ENCODE assay signal across 18 cellular contexts in the genomic region with DNA sequence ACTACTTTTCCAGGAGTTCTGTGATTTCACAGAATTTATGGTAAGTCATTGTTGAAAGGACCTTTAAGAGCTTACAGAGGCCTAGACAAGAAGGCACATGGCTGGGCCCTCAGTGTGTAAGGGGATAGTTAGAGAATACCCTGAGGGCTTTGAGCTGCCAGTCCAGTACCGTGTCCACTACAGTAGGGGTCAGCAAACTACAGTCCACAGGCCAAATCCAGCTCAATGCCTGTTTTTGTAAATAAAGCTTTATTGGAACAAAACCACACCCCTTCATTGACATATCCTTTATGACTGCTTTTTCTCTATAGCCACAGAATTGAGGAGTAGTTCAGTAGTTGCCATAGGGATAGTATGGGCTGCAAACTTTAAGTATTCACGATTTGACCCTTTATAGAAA.
DNase-seq lines count a peak whose midpoint lies in the region; ATAC-seq and TF ChIP-seq lines count a peak whose summit lies in the region.
"Had no signal": no experiment of that assay in that cellular context is flagged by ENCODE, and none has a peak within 500 bp of the region (broad histone marks: within the 10 kb centered on the region; RNA-seq: fewer than 3 reads in every experiment).

No MANE protein-coding gene starts in this region.

- DNase-seq in NCI-H82 (lab: John Stamatoyannopoulos, UW) (peak; percentile 2), NCI-H82 treated with DMSO at 0.1 percent for 48 hours (lab: John Stamatoyannopoulos, UW; ENCODE audit: unreplicated experiment) (no peak), epithelial cell of proximal tubule (ENCODE audit: low read depth) (no peak), retinal pigment epithelial cell (ENCODE audit: low read depth) (no peak), COR-L47 (lab: John Stamatoyannopoulos, UW) (no peak)
- DNase-seq in stimulated activated naive CD4-positive, alpha-beta T cell (lab: John Stamatoyannopoulos, UW) = no peak
- DNase-seq: activated CD8-positive, alpha-beta T cell treated with anti-CD3 and anti-CD28 coated beads for 36 hours; activated T-cell treated with anti-CD3 and anti-CD28 coated beads, Interleukin-2, amount 50 U/mL, for 72 hours; CD4-positive, CD25-positive, alpha-beta regulatory T cell; DMS79 treated with DMSO at 0.1 percent for 48 hours; head of caudate nucleus; NCI-H1092; nephron progenitor cell; RPMI8226; stimulated activated naive B cell treated with anti-CD40 and anti-IgM and Interleukin-4, amounts not matched to agents 10 μg/mL and 1 μg/mL and 100 μg/mL, for 72 hours had no signal

- no peak overlapping the region for H3K4me3 ChIP-seq in epithelial cell of proximal tubule (ENCODE audit: low read depth, low read length)
- no peak overlapping the region for H3K4me3 ChIP-seq in retinal pigment epithelial cell (ENCODE audit: low read length)
- H3K4me3 ChIP-seq: esophagus muscularis mucosa had no signal

- ATAC-seq in GM21423 (IDR thresholded peaks at IDR 0.05; ENCODE audit: unreplicated experiment) = no peak
- ATAC-seq: activated CD8-positive, alpha-beta T cell treated with anti-CD3 and anti-CD28 coated beads for 36 hours; activated T-cell treated with anti-CD3 and anti-CD28 coated beads, Interleukin-2, amount 50 U/mL, for 72 hours; stimulated activated naive B cell treated with anti-CD40 and anti-IgM and Interleukin-4, amounts not matched to agents 10 μg/mL and 1 μg/mL and 100 μg/mL, for 72 hours had no signal

- TF ChIP-seq CTCF in epithelial cell of proximal tubule (conservative IDR thresholded peaks at IDR 0.05; ENCODE audit: low read depth, low read length) (peak; percentile 47), retinal pigment epithelial cell (conservative IDR thresholded peaks at IDR 0.05; ENCODE audit: low read depth, low read length) (peak; percentile 10)

TF ChIP-seq in PFSK-1, 5 proteins besides CTCF, POLR2A, EP300 and RAD21:
- no peak for TF ChIP-seq SIN3A (IDR thresholded peaks at IDR 0.05; ENCODE audit: borderline replicate concordance, insufficient read depth, low read length)
- no peak for TF ChIP-seq FOXP2 (optimal IDR thresholded peaks at IDR 0.05; ENCODE audit: borderline replicate concordance, extremely low read depth, extremely low read length, insufficient read depth)
- no peak for TF ChIP-seq TAF1 (IDR thresholded peaks at IDR 0.05; ENCODE audit: borderline replicate concordance, insufficient read depth, low read length)
- TF ChIP-seq POLR2AphosphoS5 (IDR thresholded peaks at IDR 0.05; ENCODE audit: low read depth, low read length) = 0 out of 2 replicates have a peak, but pooled peaks have one; percentile 11
- TF ChIP-seq, protein P1, sequence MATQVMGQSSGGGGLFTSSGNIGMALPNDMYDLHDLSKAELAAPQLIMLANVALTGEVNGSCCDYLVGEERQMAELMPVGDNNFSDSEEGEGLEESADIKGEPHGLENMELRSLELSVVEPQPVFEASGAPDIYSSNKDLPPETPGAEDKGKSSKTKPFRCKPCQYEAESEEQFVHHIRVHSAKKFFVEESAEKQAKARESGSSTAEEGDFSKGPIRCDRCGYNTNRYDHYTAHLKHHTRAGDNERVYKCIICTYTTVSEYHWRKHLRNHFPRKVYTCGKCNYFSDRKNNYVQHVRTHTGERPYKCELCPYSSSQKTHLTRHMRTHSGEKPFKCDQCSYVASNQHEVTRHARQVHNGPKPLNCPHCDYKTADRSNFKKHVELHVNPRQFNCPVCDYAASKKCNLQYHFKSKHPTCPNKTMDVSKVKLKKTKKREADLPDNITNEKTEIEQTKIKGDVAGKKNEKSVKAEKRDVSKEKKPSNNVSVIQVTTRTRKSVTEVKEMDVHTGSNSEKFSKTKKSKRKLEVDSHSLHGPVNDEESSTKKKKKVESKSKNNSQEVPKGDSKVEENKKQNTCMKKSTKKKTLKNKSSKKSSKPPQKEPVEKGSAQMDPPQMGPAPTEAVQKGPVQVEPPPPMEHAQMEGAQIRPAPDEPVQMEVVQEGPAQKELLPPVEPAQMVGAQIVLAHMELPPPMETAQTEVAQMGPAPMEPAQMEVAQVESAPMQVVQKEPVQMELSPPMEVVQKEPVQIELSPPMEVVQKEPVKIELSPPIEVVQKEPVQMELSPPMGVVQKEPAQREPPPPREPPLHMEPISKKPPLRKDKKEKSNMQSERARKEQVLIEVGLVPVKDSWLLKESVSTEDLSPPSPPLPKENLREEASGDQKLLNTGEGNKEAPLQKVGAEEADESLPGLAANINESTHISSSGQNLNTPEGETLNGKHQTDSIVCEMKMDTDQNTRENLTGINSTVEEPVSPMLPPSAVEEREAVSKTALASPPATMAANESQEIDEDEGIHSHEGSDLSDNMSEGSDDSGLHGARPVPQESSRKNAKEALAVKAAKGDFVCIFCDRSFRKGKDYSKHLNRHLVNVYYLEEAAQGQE (IDR thresholded peaks at IDR 0.05; ENCODE audit: insufficient read depth in 1 of 2, low read depth in 2 of 2, low read length in 2 of 2) = no peak
